In the genomic region with DNA sequence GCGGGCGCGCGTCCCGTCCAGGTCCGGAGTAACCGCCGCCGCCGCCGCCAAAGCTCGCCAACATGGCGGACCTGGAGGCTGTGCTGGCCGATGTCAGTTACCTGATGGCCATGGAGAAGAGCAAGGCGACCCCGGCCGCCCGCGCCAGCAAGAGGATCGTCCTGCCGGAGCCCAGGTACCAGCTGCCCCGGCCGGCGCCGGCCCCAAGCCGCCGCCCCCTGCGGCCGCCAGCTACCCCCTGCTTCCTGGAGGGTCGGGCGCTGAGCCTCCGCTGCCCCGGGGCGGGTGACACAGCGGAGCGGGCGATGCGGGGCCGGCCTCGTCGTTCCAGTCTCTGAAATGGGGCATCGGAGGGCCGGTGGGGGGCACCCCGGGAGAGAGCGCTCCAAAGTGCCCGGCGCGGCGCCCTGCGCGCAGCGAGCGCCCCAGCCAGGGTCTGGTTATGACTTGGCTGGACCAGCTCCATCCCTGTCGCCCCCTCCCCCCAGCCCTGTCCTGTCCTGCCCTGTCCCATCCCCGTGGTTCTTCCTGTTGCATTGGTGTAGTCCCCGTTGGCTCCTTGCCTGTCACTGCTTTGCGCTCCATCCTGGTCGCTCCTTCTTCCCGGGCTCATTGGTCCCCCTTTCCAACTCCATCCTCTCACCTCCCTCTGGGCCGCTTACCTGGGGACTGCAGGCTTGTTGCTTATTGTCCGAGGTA, we compare ENCODE assay signal across 2 cellular contexts.
TF ChIP-seq lines count a peak whose summit lies in the region.

No MANE protein-coding gene starts in this region.

TF ChIP-seq in HEK293, 187 proteins besides CTCF, POLR2A, EP300 and RAD21 (continued from another document and continues in another):
- TF ChIP-seq, protein P1, sequence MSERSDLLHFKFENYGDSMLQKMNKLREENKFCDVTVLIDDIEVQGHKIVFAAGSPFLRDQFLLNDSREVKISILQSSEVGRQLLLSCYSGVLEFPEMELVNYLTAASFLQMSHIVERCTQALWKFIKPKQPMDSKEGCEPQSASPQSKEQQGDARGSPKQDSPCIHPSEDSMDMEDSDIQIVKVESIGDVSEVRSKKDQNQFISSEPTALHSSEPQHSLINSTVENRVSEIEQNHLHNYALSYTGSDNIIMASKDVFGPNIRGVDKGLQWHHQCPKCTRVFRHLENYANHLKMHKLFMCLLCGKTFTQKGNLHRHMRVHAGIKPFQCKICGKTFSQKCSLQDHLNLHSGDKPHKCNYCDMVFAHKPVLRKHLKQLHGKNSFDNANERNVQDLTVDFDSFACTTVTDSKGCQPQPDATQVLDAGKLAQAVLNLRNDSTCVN (tag by site-specific recombination; optimal IDR thresholded peaks at IDR 0.05) = peak; percentile 39
- TF ChIP-seq ZEB2 (tag by site-specific recombination; IDR thresholded peaks at IDR 0.05) (peak; percentile 33; the same call in 1 of the 2 replicates), ZBTB8A (tag by site-specific recombination; IDR thresholded peaks at IDR 0.05) (peak; percentile 47; the same call in 1 of the 2 replicates), ZBTB20 (tag by site-specific recombination; IDR thresholded peaks at IDR 0.05) (peak; percentile 68), ZNF324 (tag by site-specific recombination; IDR thresholded peaks at IDR 0.05) (0 out of 2 replicates have a peak, but pooled peaks have one; percentile 21), ZXDB (tag by site-specific recombination; IDR thresholded peaks at IDR 0.05) (0 out of 2 replicates have a peak, but pooled peaks have one; percentile 17), ZNF121 (tag by site-specific recombination; IDR thresholded peaks at IDR 0.05) (no peak), GLIS2 (tag by site-specific recombination; IDR thresholded peaks at IDR 0.05) (peak; percentile 75), ZNF335 (tag by site-specific recombination; conservative IDR thresholded peaks at IDR 0.05) (peak; percentile 46), ZBTB17 (tag by site-specific recombination; IDR thresholded peaks at IDR 0.05) (peak; percentile 49; the same call in 1 of the 2 replicates), ZNF266 (tag by site-specific recombination; IDR thresholded peaks at IDR 0.05; ENCODE audit: low read depth) (no peak), ZNF366 (tag by site-specific recombination; conservative IDR thresholded peaks at IDR 0.05) (peak; percentile 36; the same call in 1 of the 2 replicates), GLIS1 (tag by site-specific recombination; IDR thresholded peaks at IDR 0.05) (peak; percentile 78), RBAK (tag by site-specific recombination; IDR thresholded peaks at IDR 0.05) (no peak), ZBTB1 (tag by site-specific recombination; IDR thresholded peaks at IDR 0.05) (no peak), ZNF530 (tag by site-specific recombination; IDR thresholded peaks at IDR 0.05; ENCODE audit: low read depth) (no peak)
- TF ChIP-seq, protein P2, sequence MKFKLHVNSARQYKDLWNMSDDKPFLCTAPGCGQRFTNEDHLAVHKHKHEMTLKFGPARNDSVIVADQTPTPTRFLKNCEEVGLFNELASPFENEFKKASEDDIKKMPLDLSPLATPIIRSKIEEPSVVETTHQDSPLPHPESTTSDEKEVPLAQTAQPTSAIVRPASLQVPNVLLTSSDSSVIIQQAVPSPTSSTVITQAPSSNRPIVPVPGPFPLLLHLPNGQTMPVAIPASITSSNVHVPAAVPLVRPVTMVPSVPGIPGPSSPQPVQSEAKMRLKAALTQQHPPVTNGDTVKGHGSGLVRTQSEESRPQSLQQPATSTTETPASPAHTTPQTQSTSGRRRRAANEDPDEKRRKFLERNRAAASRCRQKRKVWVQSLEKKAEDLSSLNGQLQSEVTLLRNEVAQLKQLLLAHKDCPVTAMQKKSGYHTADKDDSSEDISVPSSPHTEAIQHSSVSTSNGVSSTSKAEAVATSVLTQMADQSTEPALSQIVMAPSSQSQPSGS (tag by site-specific recombination; IDR thresholded peaks at IDR 0.05; ENCODE audit: low read depth) = no peak
- TF ChIP-seq, protein P3, sequence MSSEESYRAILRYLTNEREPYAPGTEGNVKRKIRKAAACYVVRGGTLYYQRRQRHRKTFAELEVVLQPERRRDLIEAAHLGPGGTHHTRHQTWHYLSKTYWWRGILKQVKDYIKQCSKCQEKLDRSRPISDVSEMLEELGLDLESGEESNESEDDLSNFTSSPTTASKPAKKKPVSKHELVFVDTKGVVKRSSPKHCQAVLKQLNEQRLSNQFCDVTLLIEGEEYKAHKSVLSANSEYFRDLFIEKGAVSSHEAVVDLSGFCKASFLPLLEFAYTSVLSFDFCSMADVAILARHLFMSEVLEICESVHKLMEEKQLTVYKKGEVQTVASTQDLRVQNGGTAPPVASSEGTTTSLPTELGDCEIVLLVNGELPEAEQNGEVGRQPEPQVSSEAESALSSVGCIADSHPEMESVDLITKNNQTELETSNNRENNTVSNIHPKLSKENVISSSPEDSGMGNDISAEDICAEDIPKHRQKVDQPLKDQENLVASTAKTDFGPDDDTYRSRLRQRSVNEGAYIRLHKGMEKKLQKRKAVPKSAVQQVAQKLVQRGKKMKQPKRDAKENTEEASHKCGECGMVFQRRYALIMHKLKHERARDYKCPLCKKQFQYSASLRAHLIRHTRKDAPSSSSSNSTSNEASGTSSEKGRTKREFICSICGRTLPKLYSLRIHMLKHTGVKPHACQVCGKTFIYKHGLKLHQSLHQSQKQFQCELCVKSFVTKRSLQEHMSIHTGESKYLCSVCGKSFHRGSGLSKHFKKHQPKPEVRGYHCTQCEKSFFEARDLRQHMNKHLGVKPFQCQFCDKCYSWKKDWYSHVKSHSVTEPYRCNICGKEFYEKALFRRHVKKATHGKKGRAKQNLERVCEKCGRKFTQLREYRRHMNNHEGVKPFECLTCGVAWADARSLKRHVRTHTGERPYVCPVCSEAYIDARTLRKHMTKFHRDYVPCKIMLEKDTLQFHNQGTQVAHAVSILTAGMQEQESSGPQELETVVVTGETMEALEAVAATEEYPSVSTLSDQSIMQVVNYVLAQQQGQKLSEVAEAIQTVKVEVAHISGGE (tag by site-specific recombination; conservative IDR thresholded peaks at IDR 0.05; ENCODE audit: low read depth) = 0 out of 2 replicates have a peak, but pooled peaks have one; percentile 15

TF ChIP-seq in liver, 16 proteins besides CTCF, POLR2A, EP300 and RAD21 (continued from another document):
- TF ChIP-seq, protein P4, sequence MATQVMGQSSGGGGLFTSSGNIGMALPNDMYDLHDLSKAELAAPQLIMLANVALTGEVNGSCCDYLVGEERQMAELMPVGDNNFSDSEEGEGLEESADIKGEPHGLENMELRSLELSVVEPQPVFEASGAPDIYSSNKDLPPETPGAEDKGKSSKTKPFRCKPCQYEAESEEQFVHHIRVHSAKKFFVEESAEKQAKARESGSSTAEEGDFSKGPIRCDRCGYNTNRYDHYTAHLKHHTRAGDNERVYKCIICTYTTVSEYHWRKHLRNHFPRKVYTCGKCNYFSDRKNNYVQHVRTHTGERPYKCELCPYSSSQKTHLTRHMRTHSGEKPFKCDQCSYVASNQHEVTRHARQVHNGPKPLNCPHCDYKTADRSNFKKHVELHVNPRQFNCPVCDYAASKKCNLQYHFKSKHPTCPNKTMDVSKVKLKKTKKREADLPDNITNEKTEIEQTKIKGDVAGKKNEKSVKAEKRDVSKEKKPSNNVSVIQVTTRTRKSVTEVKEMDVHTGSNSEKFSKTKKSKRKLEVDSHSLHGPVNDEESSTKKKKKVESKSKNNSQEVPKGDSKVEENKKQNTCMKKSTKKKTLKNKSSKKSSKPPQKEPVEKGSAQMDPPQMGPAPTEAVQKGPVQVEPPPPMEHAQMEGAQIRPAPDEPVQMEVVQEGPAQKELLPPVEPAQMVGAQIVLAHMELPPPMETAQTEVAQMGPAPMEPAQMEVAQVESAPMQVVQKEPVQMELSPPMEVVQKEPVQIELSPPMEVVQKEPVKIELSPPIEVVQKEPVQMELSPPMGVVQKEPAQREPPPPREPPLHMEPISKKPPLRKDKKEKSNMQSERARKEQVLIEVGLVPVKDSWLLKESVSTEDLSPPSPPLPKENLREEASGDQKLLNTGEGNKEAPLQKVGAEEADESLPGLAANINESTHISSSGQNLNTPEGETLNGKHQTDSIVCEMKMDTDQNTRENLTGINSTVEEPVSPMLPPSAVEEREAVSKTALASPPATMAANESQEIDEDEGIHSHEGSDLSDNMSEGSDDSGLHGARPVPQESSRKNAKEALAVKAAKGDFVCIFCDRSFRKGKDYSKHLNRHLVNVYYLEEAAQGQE (IDR thresholded peaks at IDR 0.05) = no peak
- TF ChIP-seq FOXA1 (IDR thresholded peaks at IDR 0.05) (no peak), YY1 (IDR thresholded peaks at IDR 0.05) (no peak), JUND (IDR thresholded peaks at IDR 0.05) (no peak), SP1 (IDR thresholded peaks at IDR 0.05) (no peak), HNF4A (conservative IDR thresholded peaks at IDR 0.05) (no peak), NR2F2 (IDR thresholded peaks at IDR 0.05) (no peak), EGR1 (IDR thresholded peaks at IDR 0.05; ENCODE audit: low read depth in 2 of 2) (no peak), GABPA (IDR thresholded peaks at IDR 0.05 in 1 of 2, conservative IDR thresholded peaks at IDR 0.05 in 1 of 2) (no peak), RXRA (IDR thresholded peaks at IDR 0.05) (no peak), FOXA2 (IDR thresholded peaks at IDR 0.05) (no peak)
- TF ChIP-seq, protein P5, sequence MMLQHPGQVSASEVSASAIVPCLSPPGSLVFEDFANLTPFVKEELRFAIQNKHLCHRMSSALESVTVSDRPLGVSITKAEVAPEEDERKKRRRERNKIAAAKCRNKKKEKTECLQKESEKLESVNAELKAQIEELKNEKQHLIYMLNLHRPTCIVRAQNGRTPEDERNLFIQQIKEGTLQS (IDR thresholded peaks at IDR 0.05) = no peak
- TF ChIP-seq, protein P6, sequence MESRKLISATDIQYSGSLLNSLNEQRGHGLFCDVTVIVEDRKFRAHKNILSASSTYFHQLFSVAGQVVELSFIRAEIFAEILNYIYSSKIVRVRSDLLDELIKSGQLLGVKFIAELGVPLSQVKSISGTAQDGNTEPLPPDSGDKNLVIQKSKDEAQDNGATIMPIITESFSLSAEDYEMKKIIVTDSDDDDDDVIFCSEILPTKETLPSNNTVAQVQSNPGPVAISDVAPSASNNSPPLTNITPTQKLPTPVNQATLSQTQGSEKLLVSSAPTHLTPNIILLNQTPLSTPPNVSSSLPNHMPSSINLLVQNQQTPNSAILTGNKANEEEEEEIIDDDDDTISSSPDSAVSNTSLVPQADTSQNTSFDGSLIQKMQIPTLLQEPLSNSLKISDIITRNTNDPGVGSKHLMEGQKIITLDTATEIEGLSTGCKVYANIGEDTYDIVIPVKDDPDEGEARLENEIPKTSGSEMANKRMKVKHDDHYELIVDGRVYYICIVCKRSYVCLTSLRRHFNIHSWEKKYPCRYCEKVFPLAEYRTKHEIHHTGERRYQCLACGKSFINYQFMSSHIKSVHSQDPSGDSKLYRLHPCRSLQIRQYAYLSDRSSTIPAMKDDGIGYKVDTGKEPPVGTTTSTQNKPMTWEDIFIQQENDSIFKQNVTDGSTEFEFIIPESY (IDR thresholded peaks at IDR 0.05) = no peak
TF ChIP-seq in liver: peak in this region for 0.
